ENCODE assay signal across 11 cellular contexts in the genomic region with DNA sequence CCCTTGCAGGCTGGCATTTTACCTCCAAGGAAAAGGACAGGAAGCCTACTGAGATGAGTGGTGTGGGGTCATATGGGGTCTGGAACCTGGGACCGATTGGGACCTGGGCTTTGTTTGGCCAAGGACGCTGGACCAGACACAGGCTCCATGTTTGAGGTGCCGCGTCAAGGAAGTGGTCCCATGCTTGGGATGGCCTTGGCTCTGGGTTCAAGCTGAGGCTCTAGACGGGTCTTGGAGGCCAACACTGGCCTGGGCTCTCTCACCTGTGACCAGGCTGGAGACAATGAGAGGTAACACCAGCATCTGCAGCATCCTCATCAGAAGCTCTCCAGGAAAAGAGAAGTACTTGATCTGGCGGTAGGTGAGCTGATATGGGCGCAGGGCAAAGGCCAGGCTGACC. TPM values are rescaled to one million over a fixed set of nuclear protein-coding genes. Genes with fewer than 3 reads are reported as not detected.
"Had no signal": no experiment of that assay in that cellular context is flagged by ENCODE, and none has a peak within 500 bp of the region (broad histone marks: within the 10 kb centered on the region; RNA-seq: fewer than 3 reads in every experiment).

No MANE protein-coding gene starts in this region.

- H3K27ac Mint-ChIP-seq: GM23338, H9, HFFc6 had no signal

- H3K4me3 ChIP-seq: GM23248, GM23338, HAP-1 had no signal

- H3K9me3 ChIP-seq: HAP-1 had no signal

- H3K4me3 Mint-ChIP-seq: GM23338, H9, HFFc6 had no signal

- H3K27ac ChIP-seq: GM23248 had no signal

- H3K4me1 ChIP-seq: HAP-1 had no signal

- H3K4me2 ChIP-seq: GM23338 had no signal

- H2AFZ ChIP-seq: GM23248, GM23338 had no signal

- H3K9me3 Mint-ChIP-seq: GM23338, H9 had no signal

- DNase-seq: GM23248, GOT3, H7, H9, HCEC 1CT, HFFc6 had no signal

- ATAC-seq: GM23338, HCT116 had no signal

- H3K9ac ChIP-seq: GM23248 had no signal

RNA-seq across cellular contexts. Expression of gene SLC1A6, which starts 8.2 kb away (rescaled TPM):
- total RNA-seq: GM23248, HFFc6 had no signal
- polyA plus RNA-seq: GM23248 had no signal

RNA-seq across cellular contexts. Expression of gene OR7C2, which starts 30.2 kb away (rescaled TPM):
- total RNA-seq: GM23248, GM23338, H1, H4, H7, H9, HFFc6 had no signal
- polyA plus RNA-seq: GM23248, GM23338, H1 had no signal
